Comparison of ENCODE assay signal across 18 cellular contexts in genomic region chr11:105137286-105137685, GRCh38. TPM values are rescaled to one million over a fixed set of nuclear protein-coding genes. Genes with fewer than 3 reads are reported as not detected.
A peak's percentile ranks its signal among the peaks of the same experiment; 100 is the strongest.
DNase-seq lines count a peak whose midpoint lies in the region; ATAC-seq, FAIRE-seq and TF ChIP-seq lines count a peak whose summit lies in the region.
"Had no signal": no experiment of that assay in that cellular context is flagged by ENCODE, and none has a peak within 500 bp of the region (broad histone marks: within the 10 kb centered on the region; RNA-seq: fewer than 3 reads in every experiment).

No MANE protein-coding gene starts in this region.

- no peaks in the 10 kb centered on the region for H3K36me3 ChIP-seq in endothelial cell of umbilical vein (ENCODE audit: control insufficient read depth in 2 of 2, extremely low read depth in 1 of 2, insufficient read depth in 2 of 2, low read length in 2 of 2)
- H3K36me3 ChIP-seq: HAP-1 had no signal

- H4K20me1 ChIP-seq in endothelial cell of umbilical vein (replicated peaks; ENCODE audit: control insufficient read depth, extremely low read depth, insufficient read depth, low read length): no peaks in the 10 kb centered on the region

- no peak for ATAC-seq in HG02610 (IDR thresholded peaks at IDR 0.05; ENCODE audit: unreplicated experiment)

- no peak for FAIRE-seq in endothelial cell of umbilical vein (lab: Jason Lieb, UNC)

- H3K27me3 ChIP-seq in endothelial cell of umbilical vein (ENCODE audit: control insufficient read depth in 2 of 2, insufficient read depth in 2 of 2, low read length in 2 of 2): no peaks in the 10 kb centered on the region

- H3K9ac ChIP-seq in endothelial cell of umbilical vein (replicated peaks; ENCODE audit: extremely low read depth, insufficient read depth, low read length): no peak overlapping the region

- no peak overlapping the region for H3K4me2 ChIP-seq in endothelial cell of umbilical vein (ENCODE audit: insufficient read depth, low read length)

- peak; percentile 59 for DNase-seq in EL
- DNase-seq in amniotic epithelial cell (ENCODE audit: low read depth): peak; percentile 64
- peak; percentile 11 for DNase-seq in endothelial cell of umbilical vein (ENCODE audit: low read depth, low spot score)
- peak; percentile 48 for DNase-seq in iris pigment epithelial cell (ENCODE audit: low read depth)
- DNase-seq in activated CD8-positive, alpha-beta memory T cell treated with anti-CD3 and anti-CD28 coated beads, Interleukin-2, amount 50 U/mL, for 48 hours: no peak
- no peak for DNase-seq in activated CD4-positive, alpha-beta T cell treated with anti-CD3 and anti-CD28 coated beads, Interleukin-2, amount 50 U/mL, for 1 hour
- DNase-seq in HFFc6: no peak
- DNase-seq: AML-193, Caco-2, DMS153, NCI-H187, NCI-H446 had no signal

- POLR2A ChIA-PET in endothelial cell of umbilical vein (lab: Charles Lee): no interaction called here

- no peaks in the 10 kb centered on the region for H3K9me1 ChIP-seq in endothelial cell of umbilical vein (replicated peaks; ENCODE audit: control insufficient read depth, extremely low read depth, insufficient read depth, low read length)

- no peaks in the 10 kb centered on the region for H3K36me3 Mint-ChIP-seq in HFFc6 (ENCODE audit: low read depth)
- H3K36me3 Mint-ChIP-seq: CD14-positive monocyte had no signal

- H3K4me1 ChIP-seq in endothelial cell of umbilical vein (ENCODE audit: control insufficient read depth, extremely low read depth, insufficient read depth, low read length): peaks cover 14% of the 10 kb centered on the region
- H3K4me1 ChIP-seq: Caco-2, HAP-1 had no signal

- H3K27me3 Mint-ChIP-seq in HFFc6 (ENCODE audit: insufficient read depth): no peaks in the 10 kb centered on the region; the same call in 1 of the 2 replicates

- dilution Hi-C loops in endothelial cell of umbilical vein (cut with MboI; ENCODE audit: extremely low pct_ligation_motif_present, low sequenced_read_pairs): no loop called here

- no peak overlapping the region for H3K27ac Mint-ChIP-seq in HFFc6

- no peak overlapping the region for H3K4me3 Mint-ChIP-seq in HFFc6
- H3K4me3 Mint-ChIP-seq: CD14-positive monocyte had no signal

- no peak overlapping the region for H3K4me3 ChIP-seq in endothelial cell of umbilical vein (replicated peaks in 1 of 3; ENCODE audit: insufficient read depth in 1 of 3, low read depth in 1 of 3, low read length in 3 of 3)
- H3K4me3 ChIP-seq: HAP-1 had no signal

- no peaks in the 10 kb centered on the region for H3K79me2 ChIP-seq in endothelial cell of umbilical vein (ENCODE audit: control insufficient read depth, insufficient read depth, low read length)

- no peaks in the 10 kb centered on the region for H3K9me3 Mint-ChIP-seq in HFFc6

- CTCF ChIA-PET in endothelial cell of umbilical vein (lab: Charles Lee): no interaction called here

- H3K4me1 Mint-ChIP-seq in HFFc6 (ENCODE audit: low read depth): peaks cover 27% of the 10 kb centered on the region
- H3K4me1 Mint-ChIP-seq: CD14-positive monocyte had no signal

- no TSS peak for BruUV-seq in endothelial cell of umbilical vein (replicated peaks; lab: Mats Ljungman, UMichigan)

- intact Hi-C loops in endothelial cell of umbilical vein (cut with micrococcal nuclease): no loop called here

- H2AFZ ChIP-seq in endothelial cell of umbilical vein (ENCODE audit: low read depth, low read length): peak overlapping the region; percentile 44

- H3K27ac ChIP-seq in endothelial cell of umbilical vein (ENCODE audit: insufficient read depth, low read depth, low read length): no peak overlapping the region

- H3K9me3 ChIP-seq in endothelial cell of umbilical vein (replicated peaks; ENCODE audit: control insufficient read depth, insufficient read depth, low read length): no peaks in the 10 kb centered on the region
- H3K9me3 ChIP-seq: HAP-1 had no signal

- no peak for TF ChIP-seq CTCF in endothelial cell of umbilical vein (IDR thresholded peaks at IDR 0.05; ENCODE audit: extremely low read depth in 1 of 2, insufficient read depth in 1 of 2, low read depth in 1 of 2, low read length in 2 of 2)
- TF ChIP-seq CTCF in HFFc6 (IDR thresholded peaks at IDR 0.05): no peak

- no peak for TF ChIP-seq POLR2A in endothelial cell of umbilical vein (IDR thresholded peaks at IDR 0.05; ENCODE audit: low read depth, low read length)

TF ChIP-seq in endothelial cell of umbilical vein, 7 proteins besides CTCF, POLR2A, EP300 and RAD21:
- no peak for TF ChIP-seq JUN (IDR thresholded peaks at IDR 0.05; ENCODE audit: borderline replicate concordance, insufficient read depth, insufficient read length, low read depth)
- TF ChIP-seq POLR2AphosphoS5 (IDR thresholded peaks at IDR 0.05; ENCODE audit: insufficient read depth, low read depth, low read length): no peak
- no peak for TF ChIP-seq MYC (IDR thresholded peaks at IDR 0.05; ENCODE audit: low read depth, low read length)
- TF ChIP-seq EZH2 (IDR thresholded peaks at IDR 0.05; ENCODE audit: borderline replicate concordance, low read depth, low read length, severe bottlenecking): no peak
- TF ChIP-seq MAX (IDR thresholded peaks at IDR 0.05; ENCODE audit: insufficient read depth, insufficient read length): no peak
- no peak for TF ChIP-seq FOS (IDR thresholded peaks at IDR 0.05; ENCODE audit: borderline replicate concordance, insufficient read depth, low read length)
- TF ChIP-seq GATA2 (IDR thresholded peaks at IDR 0.05; ENCODE audit: insufficient read depth, insufficient read length, low read depth, low read length): no peak

RNA-seq across cellular contexts. Expression of gene CARD18, which starts 2.3 kb away (rescaled TPM):
- not detected in 2 replicates for total RNA-seq in endothelial cell of umbilical vein
- polyA plus RNA-seq in endothelial cell of umbilical vein: not detected in 2 replicates
- polyA plus RNA-seq in endothelial cell of umbilical vein (2011; cell fraction: cytosol; rRNA removed): not detected in 2 replicates
- polyA plus RNA-seq in endothelial cell of umbilical vein (2011; cell fraction: nucleus; rRNA removed): not detected in 2 replicates
- polyA plus RNA-seq in endothelial cell of umbilical vein (2012): not detected in 2 replicates
- polyA minus RNA-seq in endothelial cell of umbilical vein: not detected in 2 replicates
- not detected for polyA minus RNA-seq in endothelial cell of umbilical vein (2011; cell fraction: cytosol; rRNA and poly(A)+ RNA removed)
- not detected in 2 replicates for polyA minus RNA-seq in endothelial cell of umbilical vein (2011; cell fraction: nucleus; rRNA and poly(A)+ RNA removed)
- not detected for total RNA-seq in HFFc6 (2021; fragmentation: NEBNext Ultra II Directional; extraction: Animal tissue kit (Norgen Biotek cat#: 25700))
- total RNA-seq: Caco-2, HT1080, LHCN-M2, SK-MEL-5 had no signal
- polyA plus RNA-seq: CD14-positive monocyte had no signal

Comparison
In these comparisons a context has a peak if more than half of its experiments do, and no peak if none do; other contexts are left out.
1. DNase-seq: peak in EL (single experiment), amniotic epithelial cell (single experiment), endothelial cell of umbilical vein (single experiment) and iris pigment epithelial cell (single experiment); none in activated CD8-positive, alpha-beta memory T cell treated with anti-CD3 and anti-CD28 coated beads, Interleukin-2, amount 50 U/mL, for 48 hours (single experiment), activated CD4-positive, alpha-beta T cell treated with anti-CD3 and anti-CD28 coated beads, Interleukin-2, amount 50 U/mL, for 1 hour (single experiment) and HFFc6 (single experiment).